Comparison of ENCODE assay signal across 22 cellular contexts in the genomic region with DNA sequence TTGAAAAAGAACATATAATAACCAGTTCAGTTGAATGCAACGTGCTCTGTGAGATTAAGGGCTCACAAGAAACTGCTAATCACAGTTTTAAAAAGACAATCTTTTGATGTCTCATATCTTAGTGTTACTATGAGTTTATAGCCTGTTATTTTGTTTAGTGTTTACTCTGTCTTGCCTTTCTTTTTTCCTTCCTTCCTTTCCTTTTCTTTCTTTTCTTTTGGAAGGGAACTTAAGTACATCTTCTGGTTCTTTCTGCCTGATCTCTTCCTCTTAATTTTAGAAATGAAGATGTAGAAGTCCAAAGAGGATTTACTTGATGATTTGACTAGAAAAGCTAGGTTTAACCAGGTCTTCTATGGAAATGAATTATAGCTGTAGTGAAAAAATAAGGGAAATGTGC. TPM values are rescaled to one million over a fixed set of nuclear protein-coding genes. Genes with fewer than 3 reads are reported as not detected.
DNase-seq lines count a peak whose midpoint lies in the region; ATAC-seq, FAIRE-seq and TF ChIP-seq lines count a peak whose summit lies in the region.
"Had no signal": no experiment of that assay in that cellular context is flagged by ENCODE, and none has a peak within 500 bp of the region (broad histone marks: within the 10 kb centered on the region; RNA-seq: fewer than 3 reads in every experiment).

No MANE protein-coding gene starts in this region.

- H3K79me2 ChIP-seq in hepatocyte = peaks cover 98% of the 10 kb centered on the region

- no peak overlapping the region for H3K4me3 Mint-ChIP-seq in natural killer cell
- no peak overlapping the region for H3K4me3 Mint-ChIP-seq in natural killer cell treated with Interleukin-12 subunit alpha and Interleukin-12 subunit beta and Interleukin-15 and Interleukin-18, amount 100 ng/mL, for 72 hours
- peak overlapping the region; percentile 62 for H3K4me3 Mint-ChIP-seq in T-helper 17 cell
- H3K4me3 Mint-ChIP-seq: dendritic cell treated with granulocyte-macrophage colony-stimulating factor and Interleukin-4, amounts not matched to agents 40 ng/mL and 50 ng/mL, for 4 days; nephron had no signal

- no peaks in the 10 kb centered on the region for H3K9me3 Mint-ChIP-seq in natural killer cell
- H3K9me3 Mint-ChIP-seq in natural killer cell treated with Interleukin-12 subunit alpha and Interleukin-12 subunit beta and Interleukin-15 and Interleukin-18, amount 100 ng/mL, for 72 hours = no peaks in the 10 kb centered on the region
- H3K9me3 Mint-ChIP-seq: dendritic cell treated with granulocyte-macrophage colony-stimulating factor and Interleukin-4, amounts not matched to agents 40 ng/mL and 50 ng/mL, for 4 days; nephron had no signal

- DNase-seq in natural killer cell = no peak
- no peak for DNase-seq in natural killer cell treated with Interleukin-12 subunit alpha and Interleukin-12 subunit beta and Interleukin-15 and Interleukin-18, amount 100 ng/mL, for 72 hours (ENCODE audit: low spot score)
- DNase-seq in T-helper 17 cell = no peak
- no peak for DNase-seq in hepatocyte (ENCODE audit: low spot score)
- no peak for DNase-seq in hepatic stellate cell (ENCODE audit: low spot score)
- no peak for DNase-seq in upper lobe of right lung
- no peak for DNase-seq in pancreas
- DNase-seq: activated T-cell treated with anti-CD3 and anti-CD28 coated beads for 4 hours; foreskin fibroblast; hippocampal formation; IMR-90; NCI-H187 treated with DMSO at 0.1 percent for 48 hours; NCI-H446; NK-92 treated with Interleukin-12 subunit alpha and Interleukin-12 subunit beta, amount 100 ng/mL, for 24 hours; SK-N-SH; spleen; stimulated activated CD4-positive, alpha-beta T cell treated with anti-CD3 and anti-CD28 coated beads, Interleukin-4, amount 100 ng/mL, for 4 hours; substantia nigra had no signal

- peaks cover 58 to 74% of the 10 kb centered on the region in 2 donors for H3K4me1 Mint-ChIP-seq in natural killer cell
- H3K4me1 Mint-ChIP-seq in natural killer cell treated with Interleukin-12 subunit alpha and Interleukin-12 subunit beta and Interleukin-15 and Interleukin-18, amount 100 ng/mL, for 72 hours (ENCODE audit: low read depth in 2 of 2) = peaks cover 50 to 77% of the 10 kb centered on the region in 2 donors
- peaks cover 51% of the 10 kb centered on the region for H3K4me1 Mint-ChIP-seq in T-helper 17 cell

- H3K4me3 ChIP-seq in hepatocyte = no peak overlapping the region
- no peak overlapping the region for H3K4me3 ChIP-seq in upper lobe of right lung
- H3K4me3 ChIP-seq in pancreas = no peak overlapping the region
- H3K4me3 ChIP-seq: spleen had no signal

- H3K4me2 ChIP-seq in hepatocyte = peak overlapping the region; percentile 39
- H3K4me2 ChIP-seq: SK-N-SH had no signal

- ATAC-seq in natural killer cell (no peak), T-helper 17 cell (no peak), HG03432 (IDR thresholded peaks at IDR 0.05; ENCODE audit: unreplicated experiment) (no peak), upper lobe of right lung (no peak), pancreas (no peak)
- no peak for ATAC-seq in natural killer cell treated with Interleukin-12 subunit alpha and Interleukin-12 subunit beta and Interleukin-15 and Interleukin-18, amount 100 ng/mL, for 72 hours

- no peaks in the 10 kb centered on the region for H3K36me3 Mint-ChIP-seq in natural killer cell
- H3K36me3 Mint-ChIP-seq in natural killer cell treated with Interleukin-12 subunit alpha and Interleukin-12 subunit beta and Interleukin-15 and Interleukin-18, amount 100 ng/mL, for 72 hours = peaks cover 7% of the 10 kb centered on the region
- H3K36me3 Mint-ChIP-seq in T-helper 17 cell (ENCODE audit: low read depth) = no peaks in the 10 kb centered on the region

- H3K9me3 ChIP-seq in T-helper 17 cell (ENCODE audit: control insufficient read depth, low read length, poor library complexity, severe bottlenecking) (no peaks in the 10 kb centered on the region), hepatocyte (ENCODE audit: low read depth) (no peaks in the 10 kb centered on the region), upper lobe of right lung (no peaks in the 10 kb centered on the region), pancreas (no peaks in the 10 kb centered on the region)
- H3K9me3 ChIP-seq: SK-N-SH, spleen had no signal

- 46% methylated on average over 1 of the region's 1 CpG for WGBS in hepatocyte (ENCODE audit: low lambda C conversion rate, missing lambda C conversion rate)
- 79 to 93% methylated on average over 1 of the region's 1 CpG for WGBS in pancreas, 2 donors

- FAIRE-seq in pancreas (lab: Jason Lieb, UNC) = no peak
- FAIRE-seq: keratinocyte had no signal

- peaks cover 82% of the 10 kb centered on the region for H4K20me1 ChIP-seq in hepatocyte (ENCODE audit: insufficient read depth, poor library complexity, severe bottlenecking)

- no peak overlapping the region for H2AFZ ChIP-seq in hepatocyte

- H3K4me1 ChIP-seq in hepatocyte (ENCODE audit: insufficient read depth) (peaks cover 12% of the 10 kb centered on the region), upper lobe of right lung (peaks cover 28% of the 10 kb centered on the region), pancreas (peaks cover 0 to 30% (median 11%) of the 10 kb centered on the region in 3 donors)

- TF ChIP-seq CTCF in natural killer cell (IDR thresholded peaks at IDR 0.05) (no peak), hepatocyte (IDR thresholded peaks at IDR 0.05; ENCODE audit: poor library complexity) (no peak), upper lobe of right lung (IDR thresholded peaks at IDR 0.05) (no peak), pancreas (IDR thresholded peaks at IDR 0.05) (no peak)

- peak overlapping the region; percentile 27 to 58 for H3K27ac Mint-ChIP-seq in natural killer cell
- peak overlapping the region in 1 of 2 donors; percentile 26 for H3K27ac Mint-ChIP-seq in natural killer cell treated with Interleukin-12 subunit alpha and Interleukin-12 subunit beta and Interleukin-15 and Interleukin-18, amount 100 ng/mL, for 72 hours
- peak overlapping the region; percentile 41 for H3K27ac Mint-ChIP-seq in T-helper 17 cell
- H3K27ac Mint-ChIP-seq: dendritic cell treated with granulocyte-macrophage colony-stimulating factor and Interleukin-4, amounts not matched to agents 40 ng/mL and 50 ng/mL, for 4 days had no signal

- no peaks in the 10 kb centered on the region for H3K9me2 ChIP-seq in hepatocyte (replicated peaks; ENCODE audit: insufficient read depth)
- H3K9me2 ChIP-seq: SK-N-SH had no signal

- intact Hi-C loops in natural killer cell (cut with micrococcal nuclease) (no loop called here), upper lobe of right lung (cut with DNase I) (no loop called here), pancreas (cut with DNase I) (no loop called here)

- H3K36me3 ChIP-seq in hepatocyte (replicated peaks; ENCODE audit: insufficient read depth, low read depth) (no peaks in the 10 kb centered on the region), upper lobe of right lung (no peaks in the 10 kb centered on the region), pancreas (no peaks in the 10 kb centered on the region)
- H3K36me3 ChIP-seq: spleen had no signal

- peak overlapping the region; percentile 72 for H3K27ac ChIP-seq in hepatocyte
- H3K27ac ChIP-seq in upper lobe of right lung = no peak overlapping the region
- H3K27ac ChIP-seq in pancreas = no peak overlapping the region

- H3K27me3 Mint-ChIP-seq in natural killer cell (ENCODE audit: low read depth in 2 of 2) = no peaks in the 10 kb centered on the region
- H3K27me3 Mint-ChIP-seq in natural killer cell treated with Interleukin-12 subunit alpha and Interleukin-12 subunit beta and Interleukin-15 and Interleukin-18, amount 100 ng/mL, for 72 hours = no peaks in the 10 kb centered on the region
- no peaks in the 10 kb centered on the region for H3K27me3 Mint-ChIP-seq in T-helper 17 cell
- H3K27me3 Mint-ChIP-seq: dendritic cell treated with granulocyte-macrophage colony-stimulating factor and Interleukin-4, amounts not matched to agents 40 ng/mL and 50 ng/mL, for 4 days had no signal

- H3K27me3 ChIP-seq in hepatocyte = no peaks in the 10 kb centered on the region
- H3K27me3 ChIP-seq in upper lobe of right lung = no peaks in the 10 kb centered on the region
- H3K27me3 ChIP-seq in pancreas = no peaks in the 10 kb centered on the region
- H3K27me3 ChIP-seq: spleen had no signal

RNA-seq across cellular contexts. Expression of a gene that starts 38.2 kb away (rescaled TPM):
- 100 to 1,000 TPM; 177 to 203 (median 192) TPM for total RNA-seq in natural killer cell
- total RNA-seq in natural killer cell treated with Interleukin-12 subunit alpha and Interleukin-12 subunit beta and Interleukin-15 and Interleukin-18, amount 100 ng/mL, for 72 hours = 100 to 1,000 TPM; 152 to 269 TPM
- 100 to 1,000 TPM; 215 to 220 TPM for total RNA-seq in T-helper 17 cell
- total RNA-seq in hepatocyte = 62.6 and 63.7 TPM in 2 replicates
- 51.2 and 58.5 TPM in 2 replicates for polyA plus RNA-seq in hepatocyte
- 215 TPM for total RNA-seq in upper lobe of right lung
- total RNA-seq in pancreas = 10 to 100 TPM; 36.8 to 73.9 (median 40.1) TPM
- polyA plus RNA-seq in pancreas = 10 to 100 TPM; 10.9 to 11.4 TPM
